Comparison of ENCODE assay signal across 8 cellular contexts in genomic region chr15:40069178-40070165, GRCh38. TPM values are rescaled to one million over a fixed set of nuclear protein-coding genes. Genes with fewer than 3 reads are reported as not detected.
DNase-seq lines count a peak whose midpoint lies in the region; ATAC-seq, FAIRE-seq and TF ChIP-seq lines count a peak whose summit lies in the region.

No MANE protein-coding gene starts in this region.

- no peak overlapping the region for H3K4me3 Mint-ChIP-seq in natural killer cell treated with Interleukin-12 subunit alpha and Interleukin-12 subunit beta and Interleukin-15 and Interleukin-18, amount 100 ng/mL, for 72 hours
- H3K4me3 Mint-ChIP-seq in natural killer cell = no peak overlapping the region
- no peak overlapping the region for H3K4me3 Mint-ChIP-seq in mesothelial cell of epicardium

- TF ChIP-seq CTCF in natural killer cell (IDR thresholded peaks at IDR 0.05) = no peak
- no peak for TF ChIP-seq CTCF in mesothelial cell of epicardium (IDR thresholded peaks at IDR 0.05; ENCODE audit: unreplicated experiment)

- DNase-seq in natural killer cell treated with Interleukin-12 subunit alpha and Interleukin-12 subunit beta and Interleukin-15 and Interleukin-18, amount 100 ng/mL, for 72 hours (ENCODE audit: low spot score) = no peak
- DNase-seq in natural killer cell (no peak), NCI-H526 treated with DMSO at 0.1 percent for 48 hours (lab: John Stamatoyannopoulos, UW) (peak; percentile 81), mesothelial cell of epicardium (ENCODE audit: low spot score in 2 of 2, unreplicated experiment in 2 of 2) (no peak), urothelium cell line (ENCODE audit: low spot score) (peak; percentile 88), HuH-7 (ENCODE audit: low spot score) (no peak)

- H3K27ac Mint-ChIP-seq in natural killer cell treated with Interleukin-12 subunit alpha and Interleukin-12 subunit beta and Interleukin-15 and Interleukin-18, amount 100 ng/mL, for 72 hours = peak overlapping the region in 1 of 2 donors; percentile 53
- H3K27ac Mint-ChIP-seq in natural killer cell = no peak overlapping the region
- H3K27ac Mint-ChIP-seq in mesothelial cell of epicardium = peak overlapping the region; percentile 87

- intact Hi-C loops in natural killer cell (cut with micrococcal nuclease) = no loop called here

- no peaks in the 10 kb centered on the region for H3K36me3 ChIP-seq in duodenal mucosa (ENCODE audit: control insufficient read depth in 1 of 2, insufficient read depth in 2 of 2, low read length in 2 of 2)

- peak; percentile 42 to 65 for ATAC-seq in natural killer cell treated with Interleukin-12 subunit alpha and Interleukin-12 subunit beta and Interleukin-15 and Interleukin-18, amount 100 ng/mL, for 72 hours
- ATAC-seq in natural killer cell (no peak), HG03442 (IDR thresholded peaks at IDR 0.05; ENCODE audit: unreplicated experiment) (peak; percentile 64)

- H3K4me1 Mint-ChIP-seq in natural killer cell treated with Interleukin-12 subunit alpha and Interleukin-12 subunit beta and Interleukin-15 and Interleukin-18, amount 100 ng/mL, for 72 hours (ENCODE audit: low read depth in 2 of 2) = peaks cover 11 to 12% of the 10 kb centered on the region in 2 donors
- peaks cover 10 to 11% of the 10 kb centered on the region in 2 donors for H3K4me1 Mint-ChIP-seq in natural killer cell
- H3K4me1 Mint-ChIP-seq in mesothelial cell of epicardium = peaks cover 14% of the 10 kb centered on the region

- no peak overlapping the region for H3K4me3 ChIP-seq in duodenal mucosa (ENCODE audit: low read depth in 1 of 2, low read length in 2 of 2)

- H3K9ac ChIP-seq in duodenal mucosa (ENCODE audit: low read depth in 1 of 2, low read length in 2 of 2) = no peak overlapping the region

- H3K9me3 Mint-ChIP-seq in natural killer cell treated with Interleukin-12 subunit alpha and Interleukin-12 subunit beta and Interleukin-15 and Interleukin-18, amount 100 ng/mL, for 72 hours = no peaks in the 10 kb centered on the region
- H3K9me3 Mint-ChIP-seq in natural killer cell (no peaks in the 10 kb centered on the region), mesothelial cell of epicardium (no peaks in the 10 kb centered on the region)

- H3K36me3 Mint-ChIP-seq in natural killer cell treated with Interleukin-12 subunit alpha and Interleukin-12 subunit beta and Interleukin-15 and Interleukin-18, amount 100 ng/mL, for 72 hours = no peaks in the 10 kb centered on the region
- H3K36me3 Mint-ChIP-seq in natural killer cell (no peaks in the 10 kb centered on the region), mesothelial cell of epicardium (no peaks in the 10 kb centered on the region)

- peak overlapping the region; percentile 46 for H3K27ac ChIP-seq in duodenal mucosa (ENCODE audit: low read depth, low read length)

- no peaks in the 10 kb centered on the region for H3K9me3 ChIP-seq in duodenal mucosa (ENCODE audit: control insufficient read depth in 1 of 2, low read length in 2 of 2)

- H3K4me1 ChIP-seq in duodenal mucosa (ENCODE audit: control insufficient read depth in 1 of 2, insufficient read depth in 2 of 2, low read length in 2 of 2) = peaks cover 28 to 29% of the 10 kb centered on the region in 2 donors

- H3K27me3 ChIP-seq in duodenal mucosa (ENCODE audit: control insufficient read depth in 1 of 2, insufficient read depth in 2 of 2, low read length in 2 of 2) = no peaks in the 10 kb centered on the region

- peaks cover 0 to 4% of the 10 kb centered on the region in 2 donors for H3K27me3 Mint-ChIP-seq in natural killer cell treated with Interleukin-12 subunit alpha and Interleukin-12 subunit beta and Interleukin-15 and Interleukin-18, amount 100 ng/mL, for 72 hours
- peaks cover 0 to 8% of the 10 kb centered on the region in 2 donors for H3K27me3 Mint-ChIP-seq in natural killer cell (ENCODE audit: low read depth in 2 of 2)
- H3K27me3 Mint-ChIP-seq in mesothelial cell of epicardium (ENCODE audit: low read depth) = no peaks in the 10 kb centered on the region

- no peak for FAIRE-seq in urothelium cell line (lab: Jason Lieb, UNC)

RNA-seq across cellular contexts. Expression of gene SRP14, which starts 30.5 kb away (rescaled TPM):
- 100 to 1,000 TPM in 1 of 2 donors, 10 to 100 TPM in 1; 92.6 to 137 TPM for total RNA-seq in natural killer cell treated with Interleukin-12 subunit alpha and Interleukin-12 subunit beta and Interleukin-15 and Interleukin-18, amount 100 ng/mL, for 72 hours
- 100 to 1,000 TPM; 126 to 143 (median 127) TPM for total RNA-seq in natural killer cell
- 185 to 198 TPM (median 189 TPM) in 3 replicates for total RNA-seq in mesothelial cell of epicardium

RNA-seq across cellular contexts. Expression of gene BMF, which starts 39.2 kb away (rescaled TPM):
- total RNA-seq in natural killer cell treated with Interleukin-12 subunit alpha and Interleukin-12 subunit beta and Interleukin-15 and Interleukin-18, amount 100 ng/mL, for 72 hours = 1 to 10 TPM; 1.8 to 4.6 TPM
- total RNA-seq in natural killer cell (10 to 100 TPM in 1 of 3 donors, 1 to 10 TPM in 2; 7.6 to 10.5 (median 9.8) TPM), mesothelial cell of epicardium (90.3 to 98.9 TPM (median 97.0 TPM) in 3 replicates)

Comparison
In these comparisons a context has a peak if more than half of its experiments do, and no peak if none do; other contexts are left out.
1. ATAC-seq: peak in natural killer cell treated with Interleukin-12 subunit alpha and Interleukin-12 subunit beta and Interleukin-15 and Interleukin-18, amount 100 ng/mL, for 72 hours (2 of 2) and HG03442 (single experiment); none in natural killer cell (0 of 3).
2. DNase-seq: peak in NCI-H526 treated with DMSO at 0.1 percent for 48 hours (single experiment) and urothelium cell line (single experiment); none in natural killer cell treated with Interleukin-12 subunit alpha and Interleukin-12 subunit beta and Interleukin-15 and Interleukin-18, amount 100 ng/mL, for 72 hours (single experiment), natural killer cell (single experiment), mesothelial cell of epicardium (0 of 2) and HuH-7 (single experiment).